ENCODE assay signal across 9 cellular contexts in genomic region chr9:5389109-5389732, GRCh38. TPM values are rescaled to one million over a fixed set of nuclear protein-coding genes. Genes with fewer than 3 reads are reported as not detected.
DNase-seq lines count a peak whose midpoint lies in the region; ATAC-seq, FAIRE-seq and TF ChIP-seq lines count a peak whose summit lies in the region.
"Had no signal": no experiment of that assay in that cellular context is flagged by ENCODE, and none has a peak within 500 bp of the region (broad histone marks: within the 10 kb centered on the region; RNA-seq: fewer than 3 reads in every experiment).

No MANE protein-coding gene starts in this region.

- H3K4me1 ChIP-seq in endothelial cell of umbilical vein (ENCODE audit: control insufficient read depth, extremely low read depth, insufficient read depth, low read length) (peaks cover 11% of the 10 kb centered on the region), PC-9 (replicated peaks; ENCODE audit: insufficient read depth) (no peaks in the 10 kb centered on the region)

- no peaks in the 10 kb centered on the region for H3F3A ChIP-seq in PC-9 (ENCODE audit: insufficient read depth, low read depth)

- TF ChIP-seq POLR2A in endothelial cell of umbilical vein (IDR thresholded peaks at IDR 0.05; ENCODE audit: low read depth, low read length) = no peak

- H3K79me2 ChIP-seq in endothelial cell of umbilical vein (ENCODE audit: control insufficient read depth, insufficient read depth, low read length) (no peaks in the 10 kb centered on the region), PC-9 (ENCODE audit: low read depth) (no peaks in the 10 kb centered on the region)

- CTCF ChIA-PET in endothelial cell of umbilical vein (lab: Charles Lee) = no interaction called here
- CTCF ChIA-PET in PC-9 (lab: Charles Lee) = no interaction called here

- H3K36me3 ChIP-seq in endothelial cell of umbilical vein (ENCODE audit: control insufficient read depth in 2 of 2, extremely low read depth in 1 of 2, insufficient read depth in 2 of 2, low read length in 2 of 2) (no peaks in the 10 kb centered on the region), PC-9 (ENCODE audit: low read depth) (no peaks in the 10 kb centered on the region)

- POLR2A ChIA-PET in endothelial cell of umbilical vein (lab: Charles Lee) (no interaction called here), PC-9 (lab: Charles Lee; ENCODE audit: unreplicated experiment) (no interaction called here)

- no peak overlapping the region for H3K4me3 ChIP-seq in endothelial cell of umbilical vein (replicated peaks in 1 of 3; ENCODE audit: insufficient read depth in 1 of 3, low read depth in 1 of 3, low read length in 3 of 3)
- H3K4me3 ChIP-seq in PC-9 = no peak overlapping the region

- DNase-seq in AG20443 (ENCODE audit: low spot score) = peak; percentile 71
- peak; percentile 95 for DNase-seq in M059J (ENCODE audit: low read depth)
- no peak for DNase-seq in endothelial cell of umbilical vein (ENCODE audit: low read depth, low spot score)
- DNase-seq in PC-9 = no peak
- no peak for DNase-seq in NCI-H2107 (lab: John Stamatoyannopoulos, UW)
- DNase-seq in NCI-H524 treated with DMSO at 0.1 percent for 48 hours (lab: John Stamatoyannopoulos, UW) = no peak

- dilution Hi-C loops in endothelial cell of umbilical vein (cut with MboI; ENCODE audit: extremely low pct_ligation_motif_present, low sequenced_read_pairs) = no loop called here

- H3K27ac ChIP-seq in endothelial cell of umbilical vein (ENCODE audit: insufficient read depth, low read depth, low read length) (no peak overlapping the region), PC-9 (no peak overlapping the region)

- no peak for FAIRE-seq in endothelial cell of umbilical vein (lab: Jason Lieb, UNC)

- ATAC-seq in GM19372 (IDR thresholded peaks at IDR 0.05; ENCODE audit: low read depth, unreplicated experiment) = peak; percentile 63
- ATAC-seq in GM19324 (IDR thresholded peaks at IDR 0.05; ENCODE audit: low FRiP score, unreplicated experiment) = no peak

- H3K9ac ChIP-seq in endothelial cell of umbilical vein (replicated peaks; ENCODE audit: extremely low read depth, insufficient read depth, low read length) = no peak overlapping the region

- H3K27me3 ChIP-seq in endothelial cell of umbilical vein (ENCODE audit: control insufficient read depth in 2 of 2, insufficient read depth in 2 of 2, low read length in 2 of 2) (no peaks in the 10 kb centered on the region), PC-9 (ENCODE audit: insufficient read depth, low read depth) (no peaks in the 10 kb centered on the region)

- TF ChIP-seq CTCF in endothelial cell of umbilical vein (IDR thresholded peaks at IDR 0.05; ENCODE audit: extremely low read depth in 1 of 2, insufficient read depth in 1 of 2, low read depth in 1 of 2, low read length in 2 of 2) = no peak
- no peak for TF ChIP-seq CTCF in PC-9 (conservative IDR thresholded peaks at IDR 0.05)

- BruUV-seq in endothelial cell of umbilical vein (replicated peaks; lab: Mats Ljungman, UMichigan) = no TSS peak
- no TSS peak for BruUV-seq in PC-9 (replicated peaks; lab: Mats Ljungman, UMichigan)

- H3K9me1 ChIP-seq in endothelial cell of umbilical vein (replicated peaks; ENCODE audit: control insufficient read depth, extremely low read depth, insufficient read depth, low read length) = no peaks in the 10 kb centered on the region

- no peak overlapping the region for H2AFZ ChIP-seq in endothelial cell of umbilical vein (ENCODE audit: low read depth, low read length)
- no peak overlapping the region for H2AFZ ChIP-seq in PC-9

- no peaks in the 10 kb centered on the region for H3K9me2 ChIP-seq in PC-9 (ENCODE audit: insufficient read depth)

- H3K9me3 ChIP-seq in endothelial cell of umbilical vein (replicated peaks; ENCODE audit: control insufficient read depth, insufficient read depth, low read length) = no peaks in the 10 kb centered on the region
- no peaks in the 10 kb centered on the region for H3K9me3 ChIP-seq in PC-9 (ENCODE audit: insufficient read depth, low read depth)

- H4K20me1 ChIP-seq in endothelial cell of umbilical vein (replicated peaks; ENCODE audit: control insufficient read depth, extremely low read depth, insufficient read depth, low read length) (no peaks in the 10 kb centered on the region), PC-9 (ENCODE audit: insufficient read depth) (no peaks in the 10 kb centered on the region)

- intact Hi-C loops in endothelial cell of umbilical vein (cut with micrococcal nuclease) (no loop called here), PC-9 (cut with micrococcal nuclease; ENCODE audit: unreplicated experiment) (no loop called here)

- H3K4me2 ChIP-seq in endothelial cell of umbilical vein (ENCODE audit: insufficient read depth, low read length) (no peak overlapping the region), PC-9 (no peak overlapping the region)

TF ChIP-seq in endothelial cell of umbilical vein, 7 proteins besides CTCF, POLR2A, EP300 and RAD21:
- TF ChIP-seq JUN (IDR thresholded peaks at IDR 0.05; ENCODE audit: borderline replicate concordance, insufficient read depth, insufficient read length, low read depth) (peak; percentile 37), POLR2AphosphoS5 (IDR thresholded peaks at IDR 0.05; ENCODE audit: insufficient read depth, low read depth, low read length) (no peak), FOS (IDR thresholded peaks at IDR 0.05; ENCODE audit: borderline replicate concordance, insufficient read depth, low read length) (peak; percentile 68), EZH2 (IDR thresholded peaks at IDR 0.05; ENCODE audit: borderline replicate concordance, low read depth, low read length, severe bottlenecking) (no peak), MAX (IDR thresholded peaks at IDR 0.05; ENCODE audit: insufficient read depth, insufficient read length) (no peak), GATA2 (IDR thresholded peaks at IDR 0.05; ENCODE audit: insufficient read depth, insufficient read length, low read depth, low read length) (peak; percentile 40)

RNA-seq across cellular contexts. Expression of gene PLGRKT, which starts 48.5 kb away (rescaled TPM):
- total RNA-seq in M059J (2014; rRNA removed; shearing (Covaris generic)) = 43.5 and 44.9 TPM in 2 replicates
- total RNA-seq in endothelial cell of umbilical vein (20.3 and 21.2 TPM in 2 replicates), PC-9 (2021) (13.5 and 22.0 TPM in 2 replicates)
- 3.3 and 3.8 TPM in 2 replicates for polyA plus RNA-seq in endothelial cell of umbilical vein
- polyA plus RNA-seq in endothelial cell of umbilical vein (2011; cell fraction: cytosol; rRNA removed) = 10.0 and 10.1 TPM in 2 replicates
- polyA plus RNA-seq in endothelial cell of umbilical vein (2011; cell fraction: nucleus; rRNA removed) = 4.6 TPM in 2 replicates
- polyA plus RNA-seq in endothelial cell of umbilical vein (2012) = 12.5 and 14.7 TPM in 2 replicates
- 1.00 and 3.7 TPM in 2 replicates for polyA minus RNA-seq in endothelial cell of umbilical vein
- polyA minus RNA-seq in endothelial cell of umbilical vein (2011; cell fraction: cytosol; rRNA and poly(A)+ RNA removed) = 2.6 TPM
- 1.8 and 2.0 TPM in 2 replicates for polyA minus RNA-seq in endothelial cell of umbilical vein (2011; cell fraction: nucleus; rRNA and poly(A)+ RNA removed)

RNA-seq across cellular contexts. Expression of gene RLN1, which starts 49.5 kb away (rescaled TPM):
- not detected in 2 replicates for total RNA-seq in M059J (2014; rRNA removed; shearing (Covaris generic))
- total RNA-seq in endothelial cell of umbilical vein (not detected in 2 replicates), PC-9 (2021) (0.83 TPM in 1 of 2 replicates, not detected in the other)
- not detected in 2 replicates for polyA plus RNA-seq in endothelial cell of umbilical vein
- polyA plus RNA-seq in endothelial cell of umbilical vein (2011; cell fraction: cytosol; rRNA removed) = not detected in 2 replicates
- polyA plus RNA-seq in endothelial cell of umbilical vein (2011; cell fraction: nucleus; rRNA removed) = not detected in 2 replicates
- not detected in 2 replicates for polyA plus RNA-seq in endothelial cell of umbilical vein (2012)
- polyA minus RNA-seq in endothelial cell of umbilical vein = not detected in 2 replicates
- polyA minus RNA-seq in endothelial cell of umbilical vein (2011; cell fraction: cytosol; rRNA and poly(A)+ RNA removed) = not detected
- not detected in 2 replicates for polyA minus RNA-seq in endothelial cell of umbilical vein (2011; cell fraction: nucleus; rRNA and poly(A)+ RNA removed)
- total RNA-seq: pulmonary artery endothelial cell had no signal

Comparison
In these comparisons a context has a peak if more than half of its experiments do, and no peak if none do; other contexts are left out.
1. DNase-seq: peak in AG20443 (single experiment) and M059J (single experiment); none in endothelial cell of umbilical vein (single experiment), PC-9 (0 of 2), NCI-H2107 (single experiment) and NCI-H524 treated with DMSO at 0.1 percent for 48 hours (single experiment).